In genomic region chr4:40194602-40195161, GRCh38 we compare ENCODE assay signal across 12 cellular contexts. TPM values are rescaled to one million over a fixed set of nuclear protein-coding genes. Genes with fewer than 3 reads are reported as not detected.
A peak's percentile ranks its signal among the peaks of the same experiment; 100 is the strongest.
DNase-seq lines count a peak whose midpoint lies in the region; ATAC-seq and FAIRE-seq lines count a peak whose summit lies in the region.
"Had no signal": no experiment of that assay in that cellular context is flagged by ENCODE, and none has a peak within 500 bp of the region (broad histone marks: within the 10 kb centered on the region; RNA-seq: fewer than 3 reads in every experiment).

No MANE protein-coding gene starts in this region.

- no peaks in the 10 kb centered on the region for H3K4me1 ChIP-seq in GM23248 (ENCODE audit: insufficient read depth)

- peak; percentile 22 for ATAC-seq in esophagus mucosa
- ATAC-seq: HCT116 had no signal

- no peaks in the 10 kb centered on the region for H3F3A ChIP-seq in GM23248 (ENCODE audit: insufficient read depth)

- no peaks in the 10 kb centered on the region for H3K9me2 ChIP-seq in GM23248 (ENCODE audit: insufficient read depth)

- no peak overlapping the region for H3K9ac ChIP-seq in GM23248

- no peaks in the 10 kb centered on the region for H3K36me3 ChIP-seq in GM23248 (ENCODE audit: low read depth)

- H2AFZ ChIP-seq in GM23248 = no peak overlapping the region; the same call in 1 of the 2 replicates

- no peak for FAIRE-seq in RCC 7860 (lab: Jason Lieb, UNC)
- FAIRE-seq: kidney had no signal

- in situ Hi-C loops in GM23248 (cut with MboI) = no loop called here

- no peaks in the 10 kb centered on the region for H3K9me3 ChIP-seq in GM23248 (ENCODE audit: low read depth)

- intact Hi-C loops in posterior vena cava (cut with DNase I) = no loop called here

- H4K20me1 ChIP-seq in GM23248 (ENCODE audit: insufficient read depth) = no peaks in the 10 kb centered on the region

- 80 to 82% methylated on average over 14 of the region's 14 CpGs for WGBS in GM23248 (ENCODE audit: low coverage in 1 of 2, low lambda C conversion rate in 2 of 2, missing lambda C conversion rate in 2 of 2), 2 experiments

- DNase-seq in DMS53 (lab: John Stamatoyannopoulos, UW) (peak; percentile 53), DMS53 treated with DMSO at 0.1 percent for 48 hours (lab: John Stamatoyannopoulos, UW; ENCODE audit: unreplicated experiment) (no peak), T follicular helper cell (ENCODE audit: low read depth) (peak; percentile 43), posterior vena cava (ENCODE audit: low spot score) (no peak), RCC 7860 (ENCODE audit: low spot score) (no peak), GM23248 (no peak)
- DNase-seq in stimulated activated naive CD4-positive, alpha-beta T cell (lab: John Stamatoyannopoulos, UW) = peak; percentile 40 to 80 (median 70)
- DNase-seq: 8988T, anterior cingulate cortex, kidney had no signal

- no peak overlapping the region for H3K4me3 ChIP-seq in GM23248

- H3K27me3 ChIP-seq in GM23248 (replicated peaks; ENCODE audit: insufficient read depth) = no peaks in the 10 kb centered on the region

- no peak overlapping the region for H3K27ac ChIP-seq in GM23248

- H3K4me2 ChIP-seq in GM23248 (ENCODE audit: unreplicated experiment) = no peak overlapping the region

- no peaks in the 10 kb centered on the region for H3K79me2 ChIP-seq in GM23248 (ENCODE audit: insufficient read depth)

RNA-seq across cellular contexts. Expression of gene RHOH, which starts 2.1 kb away (rescaled TPM):
- 1.2 TPM for total RNA-seq in esophagus mucosa
- 1 to 10 TPM; 3.2 to 4.2 TPM for total RNA-seq in posterior vena cava
- total RNA-seq in GM23248 (2014; rRNA removed; shearing (Covaris generic)) = not detected in 2 replicates
- polyA plus RNA-seq in GM23248 (2016; fragmentation: Nextera tagmentation; extraction: Ambion mirVana) = 0.24 TPM in 1 of 2 replicates, not detected in the other

Comparison
In these comparisons a context has a peak if more than half of its experiments do, and no peak if none do; other contexts are left out.
1. DNase-seq: peak in DMS53 (single experiment), T follicular helper cell (single experiment) and stimulated activated naive CD4-positive, alpha-beta T cell (6 of 6); none in DMS53 treated with DMSO at 0.1 percent for 48 hours (single experiment), posterior vena cava (single experiment), RCC 7860 (single experiment) and GM23248 (single experiment).